In the genomic region with DNA sequence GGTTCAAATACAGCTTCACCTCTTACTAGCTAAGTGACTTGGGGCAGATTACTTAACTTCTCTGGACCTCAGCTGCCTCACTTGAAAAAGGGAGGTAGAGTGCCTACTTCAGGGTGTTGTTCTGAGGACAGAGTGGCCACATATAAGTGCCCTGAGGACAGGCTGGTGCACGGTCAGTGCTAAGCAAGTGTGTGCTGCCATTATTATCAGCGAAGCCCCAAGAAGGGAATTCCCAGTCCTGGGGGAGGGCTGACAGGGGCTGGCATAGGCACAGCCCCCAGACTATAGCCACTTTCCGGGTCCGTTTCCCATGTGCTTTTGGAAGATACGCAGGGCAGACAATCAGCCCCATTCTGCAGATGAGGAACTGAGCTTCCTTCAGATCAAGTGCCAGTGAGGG, we compare ENCODE assay signal across 1 cellular context.
TF ChIP-seq lines count a peak whose summit lies in the region.

No MANE protein-coding gene starts in this region.

TF ChIP-seq in HepG2, 621 proteins besides CTCF, POLR2A, EP300 and RAD21:
- TF ChIP-seq ZNF629 (CRISPR knock-in tag; conservative IDR thresholded peaks at IDR 0.05) (peak; percentile 30; the same call in 1 of the 2 replicates), ZNF451 (CRISPR knock-in tag; IDR thresholded peaks at IDR 0.05) (no peak), ZSCAN9 (CRISPR knock-in tag; IDR thresholded peaks at IDR 0.05; ENCODE audit: borderline replicate concordance) (no peak), CREB3 (CRISPR knock-in tag; IDR thresholded peaks at IDR 0.05) (no peak)
- TF ChIP-seq, protein P1, sequence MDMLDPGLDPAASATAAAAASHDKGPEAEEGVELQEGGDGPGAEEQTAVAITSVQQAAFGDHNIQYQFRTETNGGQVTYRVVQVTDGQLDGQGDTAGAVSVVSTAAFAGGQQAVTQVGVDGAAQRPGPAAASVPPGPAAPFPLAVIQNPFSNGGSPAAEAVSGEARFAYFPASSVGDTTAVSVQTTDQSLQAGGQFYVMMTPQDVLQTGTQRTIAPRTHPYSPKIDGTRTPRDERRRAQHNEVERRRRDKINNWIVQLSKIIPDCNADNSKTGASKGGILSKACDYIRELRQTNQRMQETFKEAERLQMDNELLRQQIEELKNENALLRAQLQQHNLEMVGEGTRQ (IDR thresholded peaks at IDR 0.05; ENCODE audit: low read depth, low read length) = no peak
- TF ChIP-seq, protein P1 (CRISPR knock-in tag; IDR thresholded peaks at IDR 0.05; ENCODE audit: borderline replicate concordance) = no peak
